ENCODE assay signal across 21 cellular contexts in genomic region chr3:152874896-152875749, GRCh38.
"Had no signal": no experiment of that assay in that cellular context is flagged by ENCODE, and none has a peak within 500 bp of the region (broad histone marks: within the 10 kb centered on the region; RNA-seq: fewer than 3 reads in every experiment).

No MANE protein-coding gene starts in this region.

- H2AFZ ChIP-seq: parathyroid adenoma had no signal

- H3K4me1 ChIP-seq: gastroesophageal sphincter, parathyroid adenoma, prostate gland, right lobe of liver, suprapubic skin, thyroid gland, upper lobe of left lung, uterus had no signal

- H3K36me3 ChIP-seq: gastroesophageal sphincter, prostate gland, right lobe of liver, suprapubic skin, thyroid gland, upper lobe of left lung, uterus had no signal

- H3K27ac ChIP-seq: gastroesophageal sphincter, parathyroid adenoma, prostate gland, right lobe of liver, suprapubic skin, thyroid gland, upper lobe of left lung, uterus had no signal

- H3K27me3 ChIP-seq: gastroesophageal sphincter, right lobe of liver, suprapubic skin, thyroid gland, upper lobe of left lung, uterus had no signal

- H3K9ac ChIP-seq: parathyroid adenoma had no signal

- H3K9me3 ChIP-seq: prostate gland, right lobe of liver, thyroid gland, uterus had no signal

- DNase-seq: effector memory CD4-positive, alpha-beta T cell; immature natural killer cell; left colon; left ventricle myocardium superior; mesendoderm; naive B cell; occipital lobe; right lobe of liver; stimulated activated CD4-positive, alpha-beta T cell treated with anti-CD3 and anti-CD28 coated beads, Interleukin-4, amount 100 ng/mL, for 1 hour; stimulated activated CD8-positive, alpha-beta memory T cell treated with anti-CD3 and anti-CD28 coated beads, Interleukin-4, amount 100 ng/mL, for 48 hours; stimulated activated naive CD8-positive, alpha-beta T cell treated with anti-CD3 and anti-CD28 coated beads, Interleukin-15, Interleukin-2, amounts not matched to agents 100 U/mL and 50 U/mL, for 24 hours; thyroid gland; upper lobe of left lung; uterus had no signal

- FAIRE-seq: endometrium had no signal

- H3K79me2 ChIP-seq: parathyroid adenoma had no signal

- H3K4me3 ChIP-seq: gastroesophageal sphincter, lung, prostate gland, right lobe of liver, suprapubic skin, thyroid gland, upper lobe of left lung, uterus had no signal

- ATAC-seq: gastroesophageal sphincter; left colon; left ventricle myocardium superior; right lobe of liver; stimulated activated effector memory CD8-positive, alpha-beta T cell treated with anti-CD3 and anti-CD28 coated beads, Interleukin-12 subunit alpha, Interleukin-12 subunit beta, amount 100 ng/mL, for 72 hours; stimulated activated naive CD8-positive, alpha-beta T cell treated with anti-CD3 and anti-CD28 coated beads, Interleukin-15, Interleukin-2, amounts not matched to agents 100 U/mL and 50 U/mL, for 24 hours had no signal
